1 cellular context compared by ENCODE assay signal in genomic region chr18:67515987-67516431, GRCh38.
A peak's percentile ranks its signal among the peaks of the same experiment; 100 is the strongest.
TF ChIP-seq lines count a peak whose summit lies in the region.

No MANE protein-coding gene starts in this region.

TF ChIP-seq in HepG2, 621 proteins besides CTCF, POLR2A, EP300 and RAD21 (continued from another document and continues in another):
- no peak for TF ChIP-seq ZNF317 (CRISPR knock-in tag; IDR thresholded peaks at IDR 0.05)
- no peak for TF ChIP-seq SKIL (CRISPR knock-in tag; IDR thresholded peaks at IDR 0.05; ENCODE audit: borderline replicate concordance)
- no peak for TF ChIP-seq ZBTB8A (CRISPR knock-in tag; IDR thresholded peaks at IDR 0.05; ENCODE audit: borderline replicate concordance, low read depth)
- no peak for TF ChIP-seq ZNF446 (CRISPR knock-in tag; IDR thresholded peaks at IDR 0.05)
- no peak for TF ChIP-seq ZNF790 (CRISPR knock-in tag; IDR thresholded peaks at IDR 0.05; ENCODE audit: borderline replicate concordance)
- no peak for TF ChIP-seq TARDBP (CRISPR knock-in tag; IDR thresholded peaks at IDR 0.05)
- TF ChIP-seq KIAA2018 (CRISPR knock-in tag; IDR thresholded peaks at IDR 0.05; ENCODE audit: borderline replicate concordance) = no peak
- peak; percentile 28; the same call in 1 of the 2 replicates for TF ChIP-seq FOSL2 (CRISPR knock-in tag; IDR thresholded peaks at IDR 0.05)
- no peak for TF ChIP-seq ZNF549 (CRISPR knock-in tag; IDR thresholded peaks at IDR 0.05)
- peak; percentile 13; the same call in 1 of the 2 replicates for TF ChIP-seq SRY (CRISPR knock-in tag; IDR thresholded peaks at IDR 0.05)
- no peak for TF ChIP-seq STAT6 (CRISPR knock-in tag; IDR thresholded peaks at IDR 0.05; ENCODE audit: borderline replicate concordance)
- TF ChIP-seq TOE1 (CRISPR knock-in tag; IDR thresholded peaks at IDR 0.05) = no peak
- TF ChIP-seq ZNF781 (CRISPR knock-in tag; IDR thresholded peaks at IDR 0.05; ENCODE audit: borderline replicate concordance, not compliant biosample characterization) = no peak
- 0 out of 2 replicates have a peak, but pooled peaks have one; percentile 55 for TF ChIP-seq ZNF670 (CRISPR knock-in tag; IDR thresholded peaks at IDR 0.05; ENCODE audit: borderline replicate concordance)
- TF ChIP-seq ZNF136 (CRISPR knock-in tag; IDR thresholded peaks at IDR 0.05; ENCODE audit: low read depth) = no peak
- TF ChIP-seq ZBTB21 (CRISPR knock-in tag; IDR thresholded peaks at IDR 0.05) = no peak
- TF ChIP-seq PHF5A (CRISPR knock-in tag; IDR thresholded peaks at IDR 0.05; ENCODE audit: low read depth, unreplicated experiment) = no peak
- TF ChIP-seq MXD1 (CRISPR knock-in tag; IDR thresholded peaks at IDR 0.05) = no peak
- no peak for TF ChIP-seq BCLAF1 (IDR thresholded peaks at IDR 0.05)
- 0 out of 2 replicates have a peak, but pooled peaks have one; percentile 31 for TF ChIP-seq ZNF441 (CRISPR knock-in tag; IDR thresholded peaks at IDR 0.05; ENCODE audit: borderline replicate concordance)
- TF ChIP-seq ZFY (CRISPR knock-in tag; IDR thresholded peaks at IDR 0.05) = no peak
- TF ChIP-seq ZNF276 (CRISPR knock-in tag; IDR thresholded peaks at IDR 0.05; ENCODE audit: low read depth) = no peak
- 0 out of 2 replicates have a peak, but pooled peaks have one; percentile 38 for TF ChIP-seq ZNF615 (CRISPR knock-in tag; IDR thresholded peaks at IDR 0.05; ENCODE audit: borderline replicate concordance)
- TF ChIP-seq ZNF816 (CRISPR knock-in tag; IDR thresholded peaks at IDR 0.05; ENCODE audit: borderline replicate concordance) = no peak
- TF ChIP-seq ZNF546 (CRISPR knock-in tag; conservative IDR thresholded peaks at IDR 0.05) = 0 out of 2 replicates have a peak, but pooled peaks have one; percentile 25
- no peak for TF ChIP-seq ZNF33A (CRISPR knock-in tag; IDR thresholded peaks at IDR 0.05; ENCODE audit: borderline replicate concordance)
- TF ChIP-seq HOXA9 (CRISPR knock-in tag; IDR thresholded peaks at IDR 0.05; ENCODE audit: borderline replicate concordance) = no peak
- peak; percentile 51; the same call in 1 of the 2 replicates for TF ChIP-seq CHCHD3 (CRISPR knock-in tag; IDR thresholded peaks at IDR 0.05)
- TF ChIP-seq ZNF18 (CRISPR knock-in tag; IDR thresholded peaks at IDR 0.05; ENCODE audit: insufficient replicate concordance) = no peak
- no peak for TF ChIP-seq ZNF34 (CRISPR knock-in tag; IDR thresholded peaks at IDR 0.05; ENCODE audit: borderline replicate concordance)
- TF ChIP-seq ZNF503 (CRISPR knock-in tag; IDR thresholded peaks at IDR 0.05) = no peak
- no peak for TF ChIP-seq GABPA (IDR thresholded peaks at IDR 0.05; ENCODE audit: low read depth, low read length)
- no peak for TF ChIP-seq GABPA (CRISPR knock-in tag; IDR thresholded peaks at IDR 0.05; ENCODE audit: low read depth)
- 0 out of 2 replicates have a peak, but pooled peaks have one; percentile 16 for TF ChIP-seq GFI1 (CRISPR knock-in tag; IDR thresholded peaks at IDR 0.05; ENCODE audit: borderline replicate concordance)
